ENCODE assay signal across 8 cellular contexts in genomic region chr16:56632160-56632847, GRCh38. TPM values are rescaled to one million over a fixed set of nuclear protein-coding genes. Genes with fewer than 3 reads are reported as not detected.
DNase-seq lines count a peak whose midpoint lies in the region; TF ChIP-seq lines count a peak whose summit lies in the region.

Gene MT1M (plus strand): TSS chr16:56632659. CDS start chr16:56632732, 73 bp downstream.

- H3K4me1 ChIP-seq in Peyer's patch (peaks cover 0 to 17% (median 0%) of the 10 kb centered on the region in 4 donors), esophagus (ENCODE audit: control insufficient read depth in 2 of 2, insufficient read depth in 2 of 2, low read length in 1 of 2) (peaks cover 5 to 14% of the 10 kb centered on the region in 2 donors), muscle layer of duodenum (ENCODE audit: control insufficient read depth in 1 of 2, insufficient read depth in 2 of 2, low read length in 2 of 2) (peaks cover 0 to 11% of the 10 kb centered on the region in 2 donors), uterus (peaks cover 0 to 5% of the 10 kb centered on the region in 2 donors)

- DNase-seq in AG04450 (ENCODE audit: low read depth, low spot score) (no peak), Peyer's patch (peak in 1 of 3 donors; percentile 86), uterus (peak; percentile 40 to 58), COLO668 (lab: John Stamatoyannopoulos, UW; ENCODE audit: unreplicated experiment) (no peak), GM13977 (ENCODE audit: low spot score) (no peak), NCI-H2029 treated with DMSO at 0.1 percent for 48 hours (lab: John Stamatoyannopoulos, UW) (no peak)

- H3K9me3 ChIP-seq in AG04450 (ENCODE audit: control insufficient read depth, insufficient read depth, low read length) (no peaks in the 10 kb centered on the region), Peyer's patch (no peaks in the 10 kb centered on the region), esophagus (ENCODE audit: control insufficient read depth in 2 of 2, insufficient read depth in 1 of 2, low read depth in 1 of 2, low read length in 1 of 2) (no peaks in the 10 kb centered on the region), muscle layer of duodenum (ENCODE audit: control insufficient read depth in 1 of 2, low read length in 2 of 2) (no peaks in the 10 kb centered on the region), uterus (no peaks in the 10 kb centered on the region)

- no peak for TF ChIP-seq CTCF in AG04450 (IDR thresholded peaks at IDR 0.05; ENCODE audit: low read depth, low read length)
- TF ChIP-seq CTCF in Peyer's patch (IDR thresholded peaks at IDR 0.05): no peak
- no peak for TF ChIP-seq CTCF in uterus (IDR thresholded peaks at IDR 0.05)
- TF ChIP-seq CTCF in GM13977 (IDR thresholded peaks at IDR 0.05; ENCODE audit: extremely low read depth, insufficient read depth, missing control alignments): no peak

- CTCF ChIA-PET in AG04450 (lab: Charles Lee): no interaction called here

- H3K36me3 ChIP-seq in Peyer's patch: no peaks in the 10 kb centered on the region
- H3K36me3 ChIP-seq in esophagus (ENCODE audit: control insufficient read depth in 2 of 2, insufficient read depth in 2 of 2, low read length in 1 of 2): no peaks in the 10 kb centered on the region
- H3K36me3 ChIP-seq in muscle layer of duodenum (ENCODE audit: control insufficient read depth in 1 of 2, insufficient read depth in 2 of 2, low read length in 2 of 2): no peaks in the 10 kb centered on the region
- H3K36me3 ChIP-seq in uterus: no peaks in the 10 kb centered on the region

- POLR2A ChIA-PET in AG04450 (lab: Yijun Ruan, JAX): no interaction called here

- TF ChIP-seq POLR2A in Peyer's patch (IDR thresholded peaks at IDR 0.05) (no peak), uterus (IDR thresholded peaks at IDR 0.05) (peak in 1 of 2 donors; percentile 30)

- intact Hi-C loops in uterus (cut with DNase I; ENCODE audit: low total_unique reads): no loop called here

- in situ Hi-C loops in GM13977 (cut with MboI; ENCODE audit: low pct_unique_long_range_greater_than_20kb, low sequenced_read_pairs, unreplicated experiment): no loop called here

- H3K27me3 ChIP-seq in AG04450 (ENCODE audit: control insufficient read depth, insufficient read depth, low read length): peaks cover 52% of the 10 kb centered on the region
- peaks cover 0 to 11% of the 10 kb centered on the region in 2 donors for H3K27me3 ChIP-seq in Peyer's patch
- H3K27me3 ChIP-seq in esophagus (ENCODE audit: control insufficient read depth in 1 of 2, insufficient read depth in 2 of 2, low read length in 2 of 2): peaks cover 0 to 3% of the 10 kb centered on the region in 2 donors
- H3K27me3 ChIP-seq in muscle layer of duodenum (ENCODE audit: low read depth, low read length): peaks cover 17% of the 10 kb centered on the region
- peaks cover 0 to 7% of the 10 kb centered on the region in 2 donors for H3K27me3 ChIP-seq in uterus

- WGBS in esophagus, 2 donors: 3 to 5% methylated on average over 59 to 61 of the region's 61 CpGs

- H3K4me3 ChIP-seq in AG04450 (ENCODE audit: low read depth, low read length) (peak within 1 kb of the TSS; percentile 32), Peyer's patch (peak within 1 kb of the TSS; percentile 29 to 65 (median 46)), esophagus (ENCODE audit: low read depth in 1 of 2, low read length in 2 of 2) (peak within 1 kb of the TSS; percentile 38 to 42), muscle layer of duodenum (ENCODE audit: low read depth in 1 of 2, low read length in 2 of 2) (peak within 1 kb of the TSS; percentile 65 to 74), uterus (peak within 1 kb of the TSS; percentile 26 to 44)

- no peak within 1 kb of the TSS for H3K27ac ChIP-seq in AG04450 (ENCODE audit: low read depth, low read length)
- H3K27ac ChIP-seq in Peyer's patch: peak within 1 kb of the TSS; percentile 25 to 78 (median 44)
- H3K27ac ChIP-seq in esophagus (ENCODE audit: low read depth in 2 of 2, low read length in 1 of 2): peak within 1 kb of the TSS; percentile 52 to 62
- peak within 1 kb of the TSS; percentile 74 for H3K27ac ChIP-seq in muscle layer of duodenum (ENCODE audit: low read length)
- H3K27ac ChIP-seq in uterus: peak within 1 kb of the TSS; percentile 42 to 66

RNA-seq across cellular contexts. Expression of gene MT1M, which starts in this region (rescaled TPM):
- 0.10 and 0.38 TPM in 2 replicates for polyA plus RNA-seq in AG04450 (2011; rRNA removed)
- not detected in 2 replicates for polyA minus RNA-seq in AG04450 (2011; rRNA and poly(A)+ RNA removed)
- 100 to 1,000 TPM in 1 of 4 donors, 10 to 100 TPM in 1, 1 to 10 TPM in 2; 3.5 to 252 (median 11.3) TPM for total RNA-seq in Peyer's patch
- 1 to 10 TPM; 4.0 to 9.1 TPM for polyA plus RNA-seq in esophagus
- 10 to 100 TPM in 1 of 4 donors, 1 to 10 TPM in 1, not detected in 2; 6.2 to 16.6 TPM for total RNA-seq in uterus

Comparison
In these comparisons a context has a peak if more than half of its experiments do, and no peak if none do; other contexts are left out.
1. DNase-seq: peak in uterus (2 of 2); none in AG04450 (single experiment), COLO668 (single experiment), GM13977 (single experiment) and NCI-H2029 treated with DMSO at 0.1 percent for 48 hours (single experiment).
2. Peak in every context shown above with its lines, with median percentiles within 50 percentile points of each other: H3K4me3 ChIP-seq.